9 cellular contexts compared by ENCODE assay signal in genomic region chr21:28605138-28605537, GRCh38.
DNase-seq lines count a peak whose midpoint lies in the region; ATAC-seq and TF ChIP-seq lines count a peak whose summit lies in the region.
"Had no signal": no experiment of that assay in that cellular context is flagged by ENCODE, and none has a peak within 500 bp of the region (broad histone marks: within the 10 kb centered on the region; RNA-seq: fewer than 3 reads in every experiment).

No MANE protein-coding gene starts in this region.

- no peak for DNase-seq in left lobe of liver (ENCODE audit: low spot score)
- DNase-seq in activated CD4-positive, alpha-beta memory T cell treated with anti-CD3 and anti-CD28 coated beads, Interleukin-2, amount 10 ng/mL, durations not matched to agents 7 days and 5 days = no peak
- DNase-seq in body of pancreas = no peak
- no peak for DNase-seq in NCI-H1694 treated with DMSO at 0.1 percent for 48 hours (lab: John Stamatoyannopoulos, UW)
- DNase-seq in NCI-H345 (lab: John Stamatoyannopoulos, UW) = no peak
- DNase-seq: upper lobe of left lung had no signal

- H3K27ac ChIP-seq in body of pancreas = no peak overlapping the region
- H3K27ac ChIP-seq: upper lobe of left lung had no signal

- no peak for TF ChIP-seq POLR2A in body of pancreas (IDR thresholded peaks at IDR 0.05)

- no peaks in the 10 kb centered on the region for H3K27me3 Mint-ChIP-seq in activated CD4-positive, alpha-beta memory T cell treated with anti-CD3 and anti-CD28 coated beads, Interleukin-2, amount 10 ng/mL, durations not matched to agents 7 days and 5 days

- CTCF ChIA-PET in activated CD4-positive, alpha-beta memory T cell treated with anti-CD3 and anti-CD28 coated beads, Interleukin-2, amount 10 ng/mL, durations not matched to agents 7 days and 5 days (lab: Charles Lee) = no interaction called here

- H3K27me3 ChIP-seq in body of pancreas = no peaks in the 10 kb centered on the region
- H3K27me3 ChIP-seq: upper lobe of left lung had no signal

- H3K27ac Mint-ChIP-seq in activated CD4-positive, alpha-beta memory T cell treated with anti-CD3 and anti-CD28 coated beads, Interleukin-2, amount 10 ng/mL, durations not matched to agents 7 days and 5 days = no peak overlapping the region

- H3K4me1 ChIP-seq in body of pancreas = no peaks in the 10 kb centered on the region

- no peak overlapping the region for H3K4me3 ChIP-seq in body of pancreas
- H3K4me3 ChIP-seq: upper lobe of left lung had no signal

- no peak overlapping the region for H3K4me3 Mint-ChIP-seq in activated CD4-positive, alpha-beta memory T cell treated with anti-CD3 and anti-CD28 coated beads, Interleukin-2, amount 10 ng/mL, durations not matched to agents 7 days and 5 days

- POLR2A ChIA-PET in activated CD4-positive, alpha-beta memory T cell treated with anti-CD3 and anti-CD28 coated beads, Interleukin-2, amount 10 ng/mL, durations not matched to agents 7 days and 5 days (lab: Charles Lee) = no interaction called here

- no peak for TF ChIP-seq CTCF in body of pancreas (IDR thresholded peaks at IDR 0.05)

- H3K36me3 Mint-ChIP-seq in activated CD4-positive, alpha-beta memory T cell treated with anti-CD3 and anti-CD28 coated beads, Interleukin-2, amount 10 ng/mL, durations not matched to agents 7 days and 5 days (ENCODE audit: low read depth) = peaks cover 18% of the 10 kb centered on the region

- H3K4me1 Mint-ChIP-seq in activated CD4-positive, alpha-beta memory T cell treated with anti-CD3 and anti-CD28 coated beads, Interleukin-2, amount 10 ng/mL, durations not matched to agents 7 days and 5 days = peaks cover 12% of the 10 kb centered on the region

- H3K36me3 ChIP-seq in body of pancreas (replicated peaks in 1 of 2; ENCODE audit: insufficient read depth in 1 of 2, low read depth in 2 of 2) = no peaks in the 10 kb centered on the region
- H3K36me3 ChIP-seq: upper lobe of left lung had no signal

- 70 to 74% methylated on average over 2 of the region's 2 CpGs for WGBS in body of pancreas, 2 donors

- intact Hi-C loops in body of pancreas (cut with DNase I) = no loop called here

- H3K9me3 ChIP-seq in body of pancreas = no peaks in the 10 kb centered on the region

- peaks cover 24% of the 10 kb centered on the region for H3K9me3 Mint-ChIP-seq in activated CD4-positive, alpha-beta memory T cell treated with anti-CD3 and anti-CD28 coated beads, Interleukin-2, amount 10 ng/mL, durations not matched to agents 7 days and 5 days

- ATAC-seq in GM18858 (IDR thresholded peaks at IDR 0.05; ENCODE audit: unreplicated experiment) (peak; percentile 100), GM21576 (IDR thresholded peaks at IDR 0.05; ENCODE audit: unreplicated experiment) (peak; percentile 99), HG03565 (IDR thresholded peaks at IDR 0.05; ENCODE audit: unreplicated experiment) (peak; percentile 100), left lobe of liver (peak; percentile 13), body of pancreas (no peak)
